8 cellular contexts compared by ENCODE assay signal in genomic region chr9:42743030-42743813, GRCh38.
DNase-seq lines count a peak whose midpoint lies in the region; ATAC-seq and TF ChIP-seq lines count a peak whose summit lies in the region.
"Not testable (repeated sequence)": the region's sequence is repeated elsewhere in the genome, so short reads cannot be mapped to it uniquely, and the experiment has no call there.

No MANE protein-coding gene starts in this region.

- not testable (repeated sequence) for H3K27ac ChIP-seq in A673 (ENCODE audit: low read depth, low read length, poor library complexity, severe bottlenecking); HUES64 (ENCODE audit: low read depth, low read length); smooth muscle cell (ENCODE audit: low read depth)

- H3K27me3 ChIP-seq in A673 (replicated peaks; ENCODE audit: insufficient read depth, low read depth, low read length, poor library complexity); HUES64 (ENCODE audit: insufficient read depth, low read length); smooth muscle cell (ENCODE audit: low read depth): not testable (repeated sequence)

- intact Hi-C loops in A673 (cut with micrococcal nuclease; ENCODE audit: unreplicated experiment) = not testable (repeated sequence)

- not testable (repeated sequence) for H2AFZ ChIP-seq in smooth muscle cell (ENCODE audit: low read depth)

- H3K9ac ChIP-seq in HUES64 (ENCODE audit: low read depth, low read length); smooth muscle cell (ENCODE audit: low read depth): not testable (repeated sequence)

- 40% methylated on average over 36 of the region's 40 CpGs for WGBS in HUES64
- 39% methylated on average over 35 of the region's 40 CpGs for WGBS in smooth muscle cell (ENCODE audit: low lambda C conversion rate)

- POLR2A ChIA-PET in A673 (lab: Charles Lee; ENCODE audit: low non-redundant PET) = not testable (repeated sequence)

- not testable (repeated sequence) for H4K20me1 ChIP-seq in smooth muscle cell (ENCODE audit: low read depth)

- DNase-seq in A673 (ENCODE audit: low spot score) (peak; percentile 78), NCI-H82 (lab: John Stamatoyannopoulos, UW) (peak; percentile 80), choroid plexus epithelial cell (ENCODE audit: low read depth) (peak; percentile 88), iris pigment epithelial cell (ENCODE audit: low read depth) (peak; percentile 67), smooth muscle cell (lab: John Stamatoyannopoulos, UW; ENCODE audit: unreplicated experiment) (peak; percentile 16)
- DNase-seq in activated CD4-positive, alpha-beta T cell treated with anti-CD3 and anti-CD28 coated beads, Interleukin-2, amount 50 U/mL, for 4 hours = peak; percentile 35 to 41

- CTCF ChIA-PET in A673 (lab: Charles Lee) = not testable (repeated sequence)

- H3F3A ChIP-seq in smooth muscle cell (ENCODE audit: low read depth) = not testable (repeated sequence)

- BruUV-seq in A673 (replicated peaks; lab: Mats Ljungman, UMichigan) = not testable (repeated sequence)

- not testable (repeated sequence) for H3K36me3 ChIP-seq in A673 (ENCODE audit: insufficient read depth, low read length, poor library complexity, severe bottlenecking); HUES64 (ENCODE audit: insufficient read depth, low read length); smooth muscle cell (ENCODE audit: low read depth)

- H3K4me3 ChIP-seq in A673 (ENCODE audit: low read depth, low read length, poor library complexity, severe bottlenecking); smooth muscle cell: not testable (repeated sequence)
- H3K4me3 ChIP-seq in HUES64 (ENCODE audit: low read length) (peak overlapping the region; percentile 31), choroid plexus epithelial cell (ENCODE audit: low read depth, low read length) (peak overlapping the region; percentile 39)

- peak overlapping the region; percentile 23 for H3K4me2 ChIP-seq in smooth muscle cell

- peak; percentile 82 for TF ChIP-seq CTCF in A673 (conservative IDR thresholded peaks at IDR 0.05; ENCODE audit: low read depth, low read length)
- TF ChIP-seq CTCF in choroid plexus epithelial cell (conservative IDR thresholded peaks at IDR 0.05; ENCODE audit: low read depth, low read length) = peak; percentile 82
- peak; percentile 84 for TF ChIP-seq CTCF in smooth muscle cell (IDR thresholded peaks at IDR 0.05; ENCODE audit: borderline replicate concordance, insufficient read depth, poor library complexity, severe bottlenecking)

- H3K4me1 ChIP-seq in A673 (ENCODE audit: insufficient read depth, low read length, poor library complexity, severe bottlenecking); HUES64 (ENCODE audit: insufficient read depth, low read length); smooth muscle cell (ENCODE audit: low read depth): not testable (repeated sequence)

- peak; percentile 63 for ATAC-seq in GM18517 (IDR thresholded peaks at IDR 0.05; ENCODE audit: unreplicated experiment)

- not testable (repeated sequence) for H3K9me3 ChIP-seq in A673 (ENCODE audit: low read depth, low read length, poor library complexity, severe bottlenecking); HUES64 (ENCODE audit: insufficient read depth, low read depth, low read length); smooth muscle cell (replicated peaks; ENCODE audit: low read depth)

- H3K79me2 ChIP-seq in smooth muscle cell (ENCODE audit: low read depth) = not testable (repeated sequence)

Comparison
In these comparisons a context has a peak if more than half of its experiments do, and no peak if none do; other contexts are left out.
1. DNase-seq: peak in every context shown above with its lines; median percentile 88 in choroid plexus epithelial cell; 80 in NCI-H82; 78 in A673; 67 in iris pigment epithelial cell; 38 in activated CD4-positive, alpha-beta T cell treated with anti-CD3 and anti-CD28 coated beads, Interleukin-2, amount 50 U/mL, for 4 hours; 16 in smooth muscle cell.